ENCODE assay signal across 10 cellular contexts in genomic region chr10:32004161-32004591, GRCh38. TPM values are rescaled to one million over a fixed set of nuclear protein-coding genes. Genes with fewer than 3 reads are reported as not detected.
A peak's percentile ranks its signal among the peaks of the same experiment; 100 is the strongest.
DNase-seq lines count a peak whose midpoint lies in the region; ATAC-seq and TF ChIP-seq lines count a peak whose summit lies in the region.
"Had no signal": no experiment of that assay in that cellular context is flagged by ENCODE, and none has a peak within 500 bp of the region (broad histone marks: within the 10 kb centered on the region; RNA-seq: fewer than 3 reads in every experiment).

No MANE protein-coding gene starts in this region.

- ATAC-seq in foreskin keratinocyte (peak; percentile 13), GM19463 (IDR thresholded peaks at IDR 0.05; ENCODE audit: unreplicated experiment) (no peak), HG03460 (IDR thresholded peaks at IDR 0.05; ENCODE audit: unreplicated experiment) (no peak)

- H3K4me3 ChIP-seq in osteoblast (ENCODE audit: insufficient read depth, low read length), result no peak overlapping the region

- no peaks in the 10 kb centered on the region for H3K79me2 ChIP-seq in osteoblast (ENCODE audit: insufficient read depth, low read length)

- H2AFZ ChIP-seq in osteoblast (ENCODE audit: low read length), result no peak overlapping the region

- DNase-seq in EH (ENCODE audit: low read depth) (peak; percentile 12), NCI-H69 (lab: John Stamatoyannopoulos, UW) (peak; percentile 4), foreskin keratinocyte (no peak), osteoblast (ENCODE audit: insufficient read length, low spot score, missing footprints) (no peak), T-helper 2 cell (no peak)
- no peak for DNase-seq in stimulated activated CD4-positive, alpha-beta T cell treated with anti-CD3 and anti-CD28 coated beads, Interleukin-12 subunit alpha, Interleukin-12 subunit beta, amount 100 ng/mL, for 4 hours
- DNase-seq: activated CD4-positive, alpha-beta T cell treated with anti-CD3 and anti-CD28 coated beads for 1 hour; NCI-H446 treated with DMSO at 0.1 percent for 48 hours had no signal

- H3K4me2 ChIP-seq in osteoblast (ENCODE audit: insufficient read depth, low read length), result no peak overlapping the region

- H3K4me1 ChIP-seq in foreskin keratinocyte (no peaks in the 10 kb centered on the region), osteoblast (ENCODE audit: insufficient read depth, low read length) (peaks cover 2% of the 10 kb centered on the region)

- H3K27ac ChIP-seq in foreskin keratinocyte (no peak overlapping the region), osteoblast (ENCODE audit: low read depth, low read length) (peak overlapping the region; percentile 8)

- H4K20me1 ChIP-seq in osteoblast (ENCODE audit: insufficient read depth, low read length), result no peaks in the 10 kb centered on the region

- H3K36me3 ChIP-seq in osteoblast (ENCODE audit: insufficient read depth, low read length), result peaks cover 15% of the 10 kb centered on the region

- TF ChIP-seq CTCF in foreskin keratinocyte (conservative IDR thresholded peaks at IDR 0.05), result no peak
- no peak for TF ChIP-seq CTCF in osteoblast (IDR thresholded peaks at IDR 0.05; ENCODE audit: extremely low read depth, low read depth, low read length)

- no peaks in the 10 kb centered on the region for H3K27me3 ChIP-seq in foreskin keratinocyte
- no peaks in the 10 kb centered on the region for H3K27me3 ChIP-seq in osteoblast (ENCODE audit: insufficient read depth, low read length)

- H3K9me3 ChIP-seq in osteoblast (ENCODE audit: low read depth, low read length), result no peaks in the 10 kb centered on the region

RNA-seq across cellular contexts. Expression of gene KIF5B, which starts 52.0 kb away (rescaled TPM):
- total RNA-seq in foreskin keratinocyte (128 and 129 TPM in 2 replicates), osteoblast (110 and 128 TPM in 2 replicates)
- 23.8 and 26.9 TPM in 2 replicates for polyA plus RNA-seq in foreskin keratinocyte

Comparison
In these comparisons a context has a peak if more than half of its experiments do, and no peak if none do; other contexts are left out.
1. DNase-seq: peak in EH (single experiment) and NCI-H69 (single experiment); none in foreskin keratinocyte (0 of 2), osteoblast (single experiment), T-helper 2 cell (0 of 5) and stimulated activated CD4-positive, alpha-beta T cell treated with anti-CD3 and anti-CD28 coated beads, Interleukin-12 subunit alpha, Interleukin-12 subunit beta, amount 100 ng/mL, for 4 hours (single experiment).